14 cellular contexts compared by ENCODE assay signal in the genomic region with DNA sequence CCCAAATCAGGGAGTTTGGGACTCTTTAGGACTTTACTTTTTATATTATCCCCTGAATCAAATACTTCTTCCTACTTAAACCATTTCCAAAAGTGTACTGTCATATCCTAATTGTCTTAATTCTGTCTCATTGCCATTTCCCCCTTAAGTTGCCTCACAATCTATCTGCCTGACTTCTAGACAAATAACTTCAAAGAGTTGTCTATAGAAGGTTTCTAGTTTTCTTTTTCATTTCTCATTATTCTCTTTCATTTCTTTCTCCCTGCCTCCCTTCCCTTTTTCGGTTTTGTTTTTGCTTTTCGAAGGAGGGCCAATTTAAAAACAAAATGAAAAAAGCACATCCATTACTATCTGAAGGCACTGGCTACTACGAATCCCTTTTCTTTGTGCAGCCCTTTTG.
DNase-seq lines count a peak whose midpoint lies in the region; ATAC-seq, FAIRE-seq and TF ChIP-seq lines count a peak whose summit lies in the region.
"Had no signal": no experiment of that assay in that cellular context is flagged by ENCODE, and none has a peak within 500 bp of the region (broad histone marks: within the 10 kb centered on the region; RNA-seq: fewer than 3 reads in every experiment).

No MANE protein-coding gene starts in this region.

- RAD21 ChIA-PET in GM12878 (lab: Charles Lee; ENCODE audit: unreplicated experiment) = no interaction called here

- peaks cover 12% of the 10 kb centered on the region for H3K4me1 ChIP-seq in GM12878 (ENCODE audit: control insufficient read depth, insufficient read depth, low read length)
- H3K4me1 ChIP-seq in upper lobe of left lung = peaks cover 0 to 5% (median 0%) of the 10 kb centered on the region in 4 donors
- peaks cover 11% of the 10 kb centered on the region for H3K4me1 ChIP-seq in foreskin keratinocyte

- no peak overlapping the region for H2AFZ ChIP-seq in GM12878 (ENCODE audit: control insufficient read depth, low read depth, low read length)

- H3K27me3 ChIP-seq in GM12878 (replicated peaks in 1 of 2; ENCODE audit: control insufficient read depth in 2 of 2, insufficient read depth in 2 of 2, low read length in 1 of 2) (no peaks in the 10 kb centered on the region), upper lobe of left lung (no peaks in the 10 kb centered on the region), foreskin keratinocyte (no peaks in the 10 kb centered on the region)
- H3K27me3 ChIP-seq: neutrophil had no signal

- H3K4me2 ChIP-seq in GM12878 (ENCODE audit: control insufficient read depth, insufficient read depth) = peak overlapping the region; percentile 54; the same call in 1 of the 2 replicates

- ATAC-seq in GM19025 (IDR thresholded peaks at IDR 0.05; ENCODE audit: low read depth, unreplicated experiment) (peak; percentile 38), GM21786 (IDR thresholded peaks at IDR 0.05; ENCODE audit: unreplicated experiment) (peak; percentile 56), HG03135 (IDR thresholded peaks at IDR 0.05; ENCODE audit: unreplicated experiment) (peak; percentile 51), GM12878 (peak; percentile 72), upper lobe of left lung (ENCODE audit: low FRiP score in 2 of 2) (no peak), foreskin keratinocyte (no peak)

- intact Hi-C loops in GM12878 (cut with micrococcal nuclease; ENCODE audit: unreplicated experiment) = no loop called here

- 0% methylated on average over 3 of the region's 3 CpGs for WGBS in GM12878 (ENCODE audit: insufficient coverage, insufficient replicate concordance, low lambda C conversion rate, missing lambda C conversion rate)
- 48 to 58% methylated on average over 3 of the region's 3 CpGs for WGBS in upper lobe of left lung, 2 donors

- FAIRE-seq in GM12878 (lab: Jason Lieb, UNC) = no peak

- in situ Hi-C loops in GM12878 (cut with MboI) = no loop called here

- CTCF ChIA-PET in GM12878 (lab: Yijun Ruan, JAX) = no interaction called here

- SMC1A ChIA-PET in GM12878 (lab: Charles Lee; ENCODE audit: uncharacterized antibody, unreplicated experiment) = no interaction called here

- TF ChIP-seq RAD21 in GM12878 (IDR thresholded peaks at IDR 0.05; ENCODE audit: insufficient read depth, low read depth, low read length) = no peak

- H3K9ac ChIP-seq in GM12878 (ENCODE audit: control insufficient read depth, insufficient read depth, low read length) = no peak overlapping the region

- no peak overlapping the region for H3K4me3 ChIP-seq in GM12878
- H3K4me3 ChIP-seq in upper lobe of left lung = no peak overlapping the region

- H3K36me3 ChIP-seq in GM12878 (ENCODE audit: control insufficient read depth in 2 of 2, insufficient read depth in 2 of 2, low read length in 1 of 2) (no peaks in the 10 kb centered on the region), upper lobe of left lung (no peaks in the 10 kb centered on the region)
- H3K36me3 ChIP-seq: neutrophil had no signal

- BruUV-seq in GM12878 (replicated peaks; lab: Mats Ljungman, UMichigan) = no TSS peak

- no peaks in the 10 kb centered on the region for H3K9me3 ChIP-seq in GM12878 (replicated peaks; ENCODE audit: control insufficient read depth, insufficient read depth, low read length)
- H3K9me3 ChIP-seq in upper lobe of left lung = no peaks in the 10 kb centered on the region
- H3K9me3 ChIP-seq: neutrophil had no signal

- DNase-seq in GM12878 (ENCODE audit: low read depth, low spot score) (no peak), upper lobe of left lung (no peak), DMS153 (lab: John Stamatoyannopoulos, UW) (no peak), foreskin keratinocyte (no peak)
- DNase-seq in stimulated activated CD4-positive, alpha-beta T cell treated with anti-CD3 and anti-CD28 coated beads, Interleukin-2, amount 100 ng/mL, for 24 hours = no peak
- DNase-seq: activated CD4-positive, alpha-beta T cell treated with anti-CD3 and anti-CD28 coated beads, Interleukin-2, amount 50 U/mL, for 4 hours; activated gamma-delta T cell treated with Interleukin-2 at 50 U/mL for 16 hours; effector memory CD4-positive, alpha-beta T cell; T-helper 2 cell had no signal

- TF ChIP-seq CTCF in GM12878 (IDR thresholded peaks at IDR 0.05 in 2 of 3, conservative IDR thresholded peaks at IDR 0.05 in 1 of 3; ENCODE audit: control insufficient read depth in 2 of 3, extremely low read depth in 1 of 3, insufficient read depth in 1 of 3, low read depth in 3 of 3, low read length in 3 of 3) = no peak
- no peak for TF ChIP-seq CTCF in upper lobe of left lung (IDR thresholded peaks at IDR 0.05)
- no peak for TF ChIP-seq CTCF in foreskin keratinocyte (conservative IDR thresholded peaks at IDR 0.05)

- no peaks in the 10 kb centered on the region for H4K20me1 ChIP-seq in GM12878 (ENCODE audit: control insufficient read depth, insufficient read depth)

- H3K79me2 ChIP-seq in GM12878 (ENCODE audit: control insufficient read depth, insufficient read depth, low read length) = no peaks in the 10 kb centered on the region

- TF ChIP-seq POLR2A in GM12878 (IDR thresholded peaks at IDR 0.05; ENCODE audit: low read depth, low read length) (no peak), upper lobe of left lung (IDR thresholded peaks at IDR 0.05) (no peak)

- TF ChIP-seq EP300 in GM12878 (IDR thresholded peaks at IDR 0.05; ENCODE audit: borderline replicate concordance in 1 of 2, control insufficient read depth in 1 of 2, low read depth in 2 of 2, low read length in 2 of 2) = no peak
- TF ChIP-seq EP300 in upper lobe of left lung (IDR thresholded peaks at IDR 0.05) = no peak

- POLR2A ChIA-PET in GM12878 (lab: Charles Lee) = no interaction called here

- H3K27ac ChIP-seq in GM12878 (ENCODE audit: control insufficient read depth, insufficient read depth) (no peak overlapping the region), upper lobe of left lung (no peak overlapping the region), foreskin keratinocyte (no peak overlapping the region)
- H3K27ac ChIP-seq: C4-2B, neutrophil had no signal

TF ChIP-seq in GM12878, 131 proteins besides CTCF, POLR2A, EP300 and RAD21 (continues in another document):
- TF ChIP-seq IKZF2 (IDR thresholded peaks at IDR 0.05) = peak in 1 of 2 experiments; percentile 23; a peak in 1 of 4 replicates
- TF ChIP-seq, protein P1, sequence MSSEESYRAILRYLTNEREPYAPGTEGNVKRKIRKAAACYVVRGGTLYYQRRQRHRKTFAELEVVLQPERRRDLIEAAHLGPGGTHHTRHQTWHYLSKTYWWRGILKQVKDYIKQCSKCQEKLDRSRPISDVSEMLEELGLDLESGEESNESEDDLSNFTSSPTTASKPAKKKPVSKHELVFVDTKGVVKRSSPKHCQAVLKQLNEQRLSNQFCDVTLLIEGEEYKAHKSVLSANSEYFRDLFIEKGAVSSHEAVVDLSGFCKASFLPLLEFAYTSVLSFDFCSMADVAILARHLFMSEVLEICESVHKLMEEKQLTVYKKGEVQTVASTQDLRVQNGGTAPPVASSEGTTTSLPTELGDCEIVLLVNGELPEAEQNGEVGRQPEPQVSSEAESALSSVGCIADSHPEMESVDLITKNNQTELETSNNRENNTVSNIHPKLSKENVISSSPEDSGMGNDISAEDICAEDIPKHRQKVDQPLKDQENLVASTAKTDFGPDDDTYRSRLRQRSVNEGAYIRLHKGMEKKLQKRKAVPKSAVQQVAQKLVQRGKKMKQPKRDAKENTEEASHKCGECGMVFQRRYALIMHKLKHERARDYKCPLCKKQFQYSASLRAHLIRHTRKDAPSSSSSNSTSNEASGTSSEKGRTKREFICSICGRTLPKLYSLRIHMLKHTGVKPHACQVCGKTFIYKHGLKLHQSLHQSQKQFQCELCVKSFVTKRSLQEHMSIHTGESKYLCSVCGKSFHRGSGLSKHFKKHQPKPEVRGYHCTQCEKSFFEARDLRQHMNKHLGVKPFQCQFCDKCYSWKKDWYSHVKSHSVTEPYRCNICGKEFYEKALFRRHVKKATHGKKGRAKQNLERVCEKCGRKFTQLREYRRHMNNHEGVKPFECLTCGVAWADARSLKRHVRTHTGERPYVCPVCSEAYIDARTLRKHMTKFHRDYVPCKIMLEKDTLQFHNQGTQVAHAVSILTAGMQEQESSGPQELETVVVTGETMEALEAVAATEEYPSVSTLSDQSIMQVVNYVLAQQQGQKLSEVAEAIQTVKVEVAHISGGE (CRISPR knock-in tag; IDR thresholded peaks at IDR 0.05) = no peak
- peak in 1 of 2 experiments; percentile 30; a peak in 1 of 4 replicates for TF ChIP-seq ETV6 (conservative IDR thresholded peaks at IDR 0.05 in 1 of 2, IDR thresholded peaks at IDR 0.05 in 1 of 2; ENCODE audit: borderline replicate concordance in 1 of 2, low read depth in 1 of 2)
- 0 out of 2 replicates have a peak, but pooled peaks have one; percentile 16 for TF ChIP-seq TCF7 (IDR thresholded peaks at IDR 0.05; ENCODE audit: borderline replicate concordance)

Comparison
In these comparisons a context has a peak if more than half of its experiments do, and no peak if none do; other contexts are left out.
1. ATAC-seq: peak in GM19025 (single experiment), GM21786 (single experiment), HG03135 (single experiment) and GM12878 (single experiment); none in upper lobe of left lung (0 of 2) and foreskin keratinocyte (single experiment).